Comparison of ENCODE assay signal across 8 cellular contexts in genomic region chr10:28676968-28677888, GRCh38. TPM values are rescaled to one million over a fixed set of nuclear protein-coding genes. Genes with fewer than 3 reads are reported as not detected.
DNase-seq lines count a peak whose midpoint lies in the region; ATAC-seq and TF ChIP-seq lines count a peak whose summit lies in the region.

Gene BAMBI, plus strand, starts transcription at chr10:28677521. Its CDS starts 377 bp downstream, at chr10:28677898.

- H3K9me3 ChIP-seq in neuron (ENCODE audit: low read length) (no peaks in the 10 kb centered on the region), stomach (no peaks in the 10 kb centered on the region)

- TF ChIP-seq CTCF in KMS-11 (conservative IDR thresholded peaks at IDR 0.05; ENCODE audit: low read depth, low read length): peak; percentile 60
- TF ChIP-seq CTCF in foreskin keratinocyte (conservative IDR thresholded peaks at IDR 0.05): peak; percentile 87
- peak in 4 of 7 experiments; percentile 34 to 84 (median 48) for TF ChIP-seq CTCF in stomach (IDR thresholded peaks at IDR 0.05)

- H3K36me3 ChIP-seq in KMS-11 (ENCODE audit: insufficient read depth) (no peaks in the 10 kb centered on the region; the same call in 1 of the 2 replicates), neuron (ENCODE audit: insufficient read depth, low read length) (no peaks in the 10 kb centered on the region), stomach (no peaks in the 10 kb centered on the region)

- peaks cover 3% of the 10 kb centered on the region; the same call in 1 of the 2 replicates for H4K20me1 ChIP-seq in KMS-11 (ENCODE audit: insufficient read depth)

- peaks cover 2% of the 10 kb centered on the region; the same call in 1 of the 2 replicates for H3K27me3 ChIP-seq in KMS-11 (ENCODE audit: insufficient read depth, low read depth)
- peaks cover 39% of the 10 kb centered on the region for H3K27me3 ChIP-seq in foreskin keratinocyte
- H3K27me3 ChIP-seq in neuron (ENCODE audit: insufficient read depth, low read length): peaks cover 37% of the 10 kb centered on the region
- peaks cover 0 to 68% (median 23%) of the 10 kb centered on the region in 3 donors for H3K27me3 ChIP-seq in stomach

- TF ChIP-seq POLR2A in Raji (IDR thresholded peaks at IDR 0.05; ENCODE audit: insufficient read depth, low read depth, low read length) (peak; percentile 68), stomach (IDR thresholded peaks at IDR 0.05) (peak in 1 of 4 donors; percentile 38)

- peak within 1 kb of the TSS; percentile 92 for H3K4me2 ChIP-seq in KMS-11

- peak; percentile 90 for ATAC-seq in GM21786 (IDR thresholded peaks at IDR 0.05; ENCODE audit: unreplicated experiment)
- peak; percentile 98 for ATAC-seq in foreskin keratinocyte

- intact Hi-C loops in stomach (cut with DNase I; ENCODE audit: low total_unique reads): loop anchor here (5.0 kb wide), 1 partner anchor 315 kb away; no protein-coding TSS in a partner anchor

- H3K27ac ChIP-seq in KMS-11 (peak within 1 kb of the TSS; percentile 59), foreskin keratinocyte (peak within 1 kb of the TSS; percentile 76), stomach (peak within 1 kb of the TSS; percentile 57 to 89 (median 76))

- peaks cover 34% of the 10 kb centered on the region for H3K4me1 ChIP-seq in KMS-11 (ENCODE audit: low read depth, poor library complexity, severe bottlenecking)
- no peaks in the 10 kb centered on the region for H3K4me1 ChIP-seq in foreskin keratinocyte
- H3K4me1 ChIP-seq in neuron (ENCODE audit: insufficient read depth, low read length): peaks cover 28% of the 10 kb centered on the region
- peaks cover 18 to 44% (median 33%) of the 10 kb centered on the region in 4 donors for H3K4me1 ChIP-seq in stomach

- peak within 1 kb of the TSS; percentile 70 for H3K9ac ChIP-seq in KMS-11

- H3K4me3 ChIP-seq in KMS-11 (IDR thresholded peaks at IDR 0.05; ENCODE audit: insufficient read depth, low read depth, low read length) (no peak within 1 kb of the TSS), neuron (ENCODE audit: low read length) (peak within 1 kb of the TSS; percentile 58), stomach (peak within 1 kb of the TSS; percentile 70 to 83 (median 78))

- no peak for TF ChIP-seq EP300 in stomach (IDR thresholded peaks at IDR 0.05)

- H2AFZ ChIP-seq in KMS-11 (ENCODE audit: low read depth) (peak within 1 kb of the TSS; percentile 79), neuron (ENCODE audit: low read depth, low read length) (peak within 1 kb of the TSS; percentile 88)

- peaks cover 23% of the 10 kb centered on the region; the same call in 1 of the 2 replicates for H3K79me2 ChIP-seq in KMS-11 (ENCODE audit: insufficient read depth, low read depth)

- 0 to 1% (median 1%) methylated on average over 11 to 120 of the region's 120 CpGs for WGBS in stomach, 5 donors

- DNase-seq in EL: peak; percentile 93
- peak; percentile 84 for DNase-seq in activated gamma-delta T cell (lab: John Stamatoyannopoulos, UW)
- DNase-seq in foreskin keratinocyte: peak; percentile 60 to 74
- DNase-seq in stomach: peak; percentile 95

RNA-seq across cellular contexts. Expression of gene BAMBI, which starts in this region (rescaled TPM):
- 3.6 and 6.8 TPM in 2 replicates for total RNA-seq in foreskin keratinocyte
- polyA plus RNA-seq in foreskin keratinocyte: 2.9 and 6.1 TPM in 2 replicates
- 1 to 10 TPM in 2 of 5 donors, not detected in 3; 4.2 to 9.1 TPM for total RNA-seq in stomach
- 1 to 10 TPM in 2 of 3 donors, under 1 TPM in 1; 0.85 to 1.5 (median 1.2) TPM for polyA plus RNA-seq in stomach
